1 cellular context compared by ENCODE assay signal in genomic region chr17:62898239-62898864, GRCh38.
TF ChIP-seq lines count a peak whose summit lies in the region.

No MANE protein-coding gene starts in this region.

TF ChIP-seq in GM23338, 12 proteins besides CTCF, POLR2A, EP300 and RAD21 (continued from another document):
- no peak for TF ChIP-seq ZNF462 (CRISPR knock-in tag; IDR thresholded peaks at IDR 0.05)
- no peak for TF ChIP-seq STAT1 (IDR thresholded peaks at IDR 0.05; ENCODE audit: unreplicated experiment)
- TF ChIP-seq CREB1 (CRISPR knock-in tag; IDR thresholded peaks at IDR 0.05; ENCODE audit: low read depth), result no peak
- no peak for TF ChIP-seq POLR2AphosphoS5 (IDR thresholded peaks at IDR 0.05; ENCODE audit: low read depth)
- TF ChIP-seq ETS1 (IDR thresholded peaks at IDR 0.05), result no peak
- no peak for TF ChIP-seq EZH2phosphoT487 (IDR thresholded peaks at IDR 0.05; ENCODE audit: unreplicated experiment)
- no peak for TF ChIP-seq JUNB (IDR thresholded peaks at IDR 0.05; ENCODE audit: unreplicated experiment)
- TF ChIP-seq ZNF331 (CRISPR knock-in tag; IDR thresholded peaks at IDR 0.05; ENCODE audit: low read depth), result no peak
- no peak for TF ChIP-seq REST (IDR thresholded peaks at IDR 0.05; ENCODE audit: unreplicated experiment)
- TF ChIP-seq EZH2 (IDR thresholded peaks at IDR 0.05; ENCODE audit: low read depth, unreplicated experiment), result no peak
